Comparison of ENCODE assay signal across 15 cellular contexts in genomic region chr4:7779194-7779768, GRCh38.
DNase-seq lines count a peak whose midpoint lies in the region; FAIRE-seq and TF ChIP-seq lines count a peak whose summit lies in the region.
"Had no signal": no experiment of that assay in that cellular context is flagged by ENCODE, and none has a peak within 500 bp of the region (broad histone marks: within the 10 kb centered on the region; RNA-seq: fewer than 3 reads in every experiment).

No MANE protein-coding gene starts in this region.

- CTCF ChIA-PET in activated CD4-positive, alpha-beta memory T cell treated with anti-CD3 and anti-CD28 coated beads for 36 hours (lab: Charles Lee), result interaction anchor here (1.0 to 2.2 kb wide), 3 partner anchors 17 to 25 kb away, joined by 3 to 11 read pairs (median 3); no protein-coding TSS in a partner anchor
- CTCF ChIA-PET in activated CD4-positive, alpha-beta memory T cell treated with anti-CD3 and anti-CD28 coated beads, Interleukin-2, amount 10 ng/mL, durations not matched to agents 7 days and 5 days (lab: Charles Lee), result no interaction called here

- no peak overlapping the region for H3K9ac ChIP-seq in kidney (ENCODE audit: low read length in 2 of 2)

- peaks cover 8 to 13% of the 10 kb centered on the region in 2 donors for H3K4me1 ChIP-seq in kidney (ENCODE audit: control insufficient read depth in 1 of 2, insufficient read depth in 1 of 2, low read depth in 1 of 2, low read length in 2 of 2)
- H3K4me1 ChIP-seq in testis, result peaks cover 18% of the 10 kb centered on the region

- in situ Hi-C loops in brain microvascular endothelial cell (cut with HindIII; ENCODE audit: low pct_ligation_motif_present, low sequenced_read_pairs), result no loop called here

- peaks cover 68% of the 10 kb centered on the region for H3K4me1 Mint-ChIP-seq in activated CD4-positive, alpha-beta memory T cell treated with anti-CD3 and anti-CD28 coated beads for 36 hours (ENCODE audit: low read depth)
- H3K4me1 Mint-ChIP-seq in activated CD4-positive, alpha-beta memory T cell treated with anti-CD3 and anti-CD28 coated beads, Interleukin-2, amount 10 ng/mL, durations not matched to agents 7 days and 5 days, result peaks cover 56% of the 10 kb centered on the region

- H3K9me3 Mint-ChIP-seq in activated CD4-positive, alpha-beta memory T cell treated with anti-CD3 and anti-CD28 coated beads for 36 hours, result no peaks in the 10 kb centered on the region
- no peaks in the 10 kb centered on the region for H3K9me3 Mint-ChIP-seq in activated CD4-positive, alpha-beta memory T cell treated with anti-CD3 and anti-CD28 coated beads, Interleukin-2, amount 10 ng/mL, durations not matched to agents 7 days and 5 days
- H3K9me3 Mint-ChIP-seq: dendritic cell treated with granulocyte-macrophage colony-stimulating factor and Interleukin-4, amounts not matched to agents 40 ng/mL and 50 ng/mL, for 4 days had no signal

- POLR2A ChIA-PET in activated CD4-positive, alpha-beta memory T cell treated with anti-CD3 and anti-CD28 coated beads for 36 hours (lab: Charles Lee), result no interaction called here
- POLR2A ChIA-PET in activated CD4-positive, alpha-beta memory T cell treated with anti-CD3 and anti-CD28 coated beads, Interleukin-2, amount 10 ng/mL, durations not matched to agents 7 days and 5 days (lab: Charles Lee), result no interaction called here

- H3K36me3 ChIP-seq in brain microvascular endothelial cell (replicated peaks) (peaks cover 77% of the 10 kb centered on the region), kidney (ENCODE audit: control insufficient read depth in 1 of 2, insufficient read depth in 2 of 2, low read length in 2 of 2) (peaks cover 0 to 5% of the 10 kb centered on the region in 2 donors), testis (ENCODE audit: low read depth, missing control alignments) (no peaks in the 10 kb centered on the region)

- H3K27me3 Mint-ChIP-seq in activated CD4-positive, alpha-beta memory T cell treated with anti-CD3 and anti-CD28 coated beads for 36 hours, result no peaks in the 10 kb centered on the region
- H3K27me3 Mint-ChIP-seq in activated CD4-positive, alpha-beta memory T cell treated with anti-CD3 and anti-CD28 coated beads, Interleukin-2, amount 10 ng/mL, durations not matched to agents 7 days and 5 days, result no peaks in the 10 kb centered on the region

- FAIRE-seq in kidney (lab: Jason Lieb, UNC), result no peak
- FAIRE-seq: A204.1, small intestine, TTC549 had no signal

- no peaks in the 10 kb centered on the region for H3K9me3 ChIP-seq in kidney (ENCODE audit: control insufficient read depth in 1 of 2, low read length in 2 of 2)
- H3K9me3 ChIP-seq in testis, result no peaks in the 10 kb centered on the region

- intact Hi-C loops in activated CD4-positive, alpha-beta memory T cell treated with anti-CD3 and anti-CD28 coated beads for 36 hours (cut with micrococcal nuclease), result no loop called here
- intact Hi-C loops in kidney (cut with DNase I), result no loop called here
- intact Hi-C loops in testis (cut with DNase I; ENCODE audit: low total_unique reads), result no loop called here

- H3K4me3 ChIP-seq in brain microvascular endothelial cell (ENCODE audit: low read depth, low read length) (peak overlapping the region; percentile 24), kidney (ENCODE audit: low read length in 2 of 2) (peak overlapping the region in 1 of 2 donors; percentile 42), testis (no peak overlapping the region)
- H3K4me3 ChIP-seq: PC-9 had no signal

- H3K27me3 ChIP-seq in brain microvascular endothelial cell (replicated peaks) (no peaks in the 10 kb centered on the region), testis (no peaks in the 10 kb centered on the region)

- TF ChIP-seq POLR2A in testis (IDR thresholded peaks at IDR 0.05), result no peak

- H3K4me3 Mint-ChIP-seq in activated CD4-positive, alpha-beta memory T cell treated with anti-CD3 and anti-CD28 coated beads for 36 hours, result no peak overlapping the region
- H3K4me3 Mint-ChIP-seq in activated CD4-positive, alpha-beta memory T cell treated with anti-CD3 and anti-CD28 coated beads, Interleukin-2, amount 10 ng/mL, durations not matched to agents 7 days and 5 days, result no peak overlapping the region
- H3K4me3 Mint-ChIP-seq: dendritic cell treated with granulocyte-macrophage colony-stimulating factor and Interleukin-4, amounts not matched to agents 40 ng/mL and 50 ng/mL, for 4 days had no signal

- 43 to 59% methylated on average over 11 of the region's 11 CpGs for WGBS in testis, 2 donors

- H3K36me3 Mint-ChIP-seq in activated CD4-positive, alpha-beta memory T cell treated with anti-CD3 and anti-CD28 coated beads for 36 hours, result peaks cover 45% of the 10 kb centered on the region
- no peaks in the 10 kb centered on the region for H3K36me3 Mint-ChIP-seq in activated CD4-positive, alpha-beta memory T cell treated with anti-CD3 and anti-CD28 coated beads, Interleukin-2, amount 10 ng/mL, durations not matched to agents 7 days and 5 days (ENCODE audit: low read depth)

- H3K27ac ChIP-seq in brain microvascular endothelial cell (peak overlapping the region; percentile 49), kidney (ENCODE audit: low read depth in 2 of 2, low read length in 2 of 2) (peak overlapping the region in 1 of 2 donors; percentile 46), testis (peak overlapping the region; percentile 21 to 54)
- H3K27ac ChIP-seq: PC-9 had no signal

- no peak for TF ChIP-seq CTCF in brain microvascular endothelial cell (IDR thresholded peaks at IDR 0.05; ENCODE audit: low read depth, low read length, missing control alignments)
- no peak for TF ChIP-seq CTCF in kidney (IDR thresholded peaks at IDR 0.05; ENCODE audit: borderline replicate concordance, extremely low read depth, insufficient read depth)
- no peak for TF ChIP-seq CTCF in testis (IDR thresholded peaks at IDR 0.05)

- no peak for DNase-seq in activated CD4-positive, alpha-beta memory T cell treated with anti-CD3 and anti-CD28 coated beads for 36 hours
- DNase-seq in activated CD4-positive, alpha-beta memory T cell treated with anti-CD3 and anti-CD28 coated beads, Interleukin-2, amount 10 ng/mL, durations not matched to agents 7 days and 5 days, result no peak
- peak; percentile 28 for DNase-seq in brain microvascular endothelial cell
- DNase-seq in kidney, result peak; percentile 21
- DNase-seq in testis, result peak; percentile 33
- DNase-seq in NOMO-1 (lab: John Stamatoyannopoulos, UW; ENCODE audit: unreplicated experiment in 2 of 2), result no peak
- DNase-seq in HUDEP-2 (lab: John Stamatoyannopoulos, UW; ENCODE audit: unreplicated experiment in 76 of 76), result no peak
- no peak for DNase-seq in iPS-NIHi11 (ENCODE audit: low spot score)
- DNase-seq: activated T-cell treated with anti-CD3 and anti-CD28 coated beads, Interleukin-2, amount 50 U/mL, for 48 hours; NCI-H2107; small intestine had no signal

- H3K27ac Mint-ChIP-seq in activated CD4-positive, alpha-beta memory T cell treated with anti-CD3 and anti-CD28 coated beads for 36 hours, result peak overlapping the region; percentile 93
- H3K27ac Mint-ChIP-seq in activated CD4-positive, alpha-beta memory T cell treated with anti-CD3 and anti-CD28 coated beads, Interleukin-2, amount 10 ng/mL, durations not matched to agents 7 days and 5 days, result no peak overlapping the region
- H3K27ac Mint-ChIP-seq: dendritic cell treated with granulocyte-macrophage colony-stimulating factor and Interleukin-4, amounts not matched to agents 40 ng/mL and 50 ng/mL, for 4 days had no signal

Comparison
In these comparisons a context has a peak if more than half of its experiments do, and no peak if none do; other contexts are left out.
1. DNase-seq: peak in brain microvascular endothelial cell (single experiment), kidney (single experiment) and testis (single experiment); none in activated CD4-positive, alpha-beta memory T cell treated with anti-CD3 and anti-CD28 coated beads for 36 hours (single experiment), activated CD4-positive, alpha-beta memory T cell treated with anti-CD3 and anti-CD28 coated beads, Interleukin-2, amount 10 ng/mL, durations not matched to agents 7 days and 5 days (single experiment), NOMO-1 (0 of 2), HUDEP-2 (0 of 76) and iPS-NIHi11 (single experiment).